ENCODE assay signal across 8 cellular contexts in the genomic region with DNA sequence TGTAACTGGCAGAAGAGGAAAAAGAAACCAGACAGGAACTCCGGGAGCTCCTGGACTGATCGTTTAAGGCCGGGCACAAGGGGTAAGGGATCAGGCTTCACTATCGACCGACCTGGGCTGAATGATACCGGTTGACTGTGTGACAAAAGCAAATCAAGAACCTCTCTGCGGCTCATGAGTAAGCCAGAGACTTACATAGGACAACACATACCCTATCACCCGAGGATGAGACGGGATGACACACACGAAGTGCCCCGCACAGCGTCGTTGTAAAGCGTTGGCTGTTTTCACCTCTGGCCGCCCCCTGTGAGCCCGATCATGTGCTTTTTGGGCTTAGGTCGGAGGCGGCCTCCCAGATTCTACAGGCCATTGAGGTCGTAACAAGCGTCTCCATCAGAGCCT. TPM values are rescaled to one million over a fixed set of nuclear protein-coding genes. Genes with fewer than 3 reads are reported as not detected.
DNase-seq lines count a peak whose midpoint lies in the region; ATAC-seq and FAIRE-seq lines count a peak whose summit lies in the region.

No MANE protein-coding gene starts in this region.

- peak overlapping the region; percentile 74 for H3K4me3 ChIP-seq in mononuclear cell (ENCODE audit: low read length)

- in situ Hi-C loops in ACHN (cut with HindIII; ENCODE audit: low pct_ligation_motif_present, low pct_unique_long_range_greater_than_20kb, low sequenced_read_pairs): no loop called here

- no peaks in the 10 kb centered on the region for H3K9me3 ChIP-seq in mononuclear cell (ENCODE audit: low read depth, low read length)

- peaks cover 37% of the 10 kb centered on the region for H3K4me1 ChIP-seq in mononuclear cell (ENCODE audit: insufficient read depth, low read length)

- H3K27me3 ChIP-seq in mononuclear cell (ENCODE audit: insufficient read depth, low read length): no peaks in the 10 kb centered on the region

- peak overlapping the region; percentile 63 for H3K27ac ChIP-seq in cingulate gyrus (ENCODE audit: low read depth, low read length)

- ATAC-seq in HG03175 (IDR thresholded peaks at IDR 0.05; ENCODE audit: unreplicated experiment) (peak; percentile 9), GM19452 (IDR thresholded peaks at IDR 0.05; ENCODE audit: unreplicated experiment) (no peak)

- FAIRE-seq in GM18507 (lab: Jason Lieb, UNC): peak; percentile 53

- DNase-seq in GM18507 (ENCODE audit: extremely low spot score, insufficient read length, low read depth): no peak
- peak; percentile 68 for DNase-seq in activated CD4-positive, CD25-positive, alpha-beta regulatory T cell treated with anti-CD3 and anti-CD28 coated beads, Interleukin-2, amount 50 U/mL, for 72 hours
- DNase-seq in stimulated activated CD8-positive, alpha-beta memory T cell treated with anti-CD3 and anti-CD28 coated beads, Interleukin-7, amount 100 ng/mL, for 4 hours (ENCODE audit: low read depth in 2 of 2): peak; percentile 65 to 67
- DNase-seq in ACHN: no peak

RNA-seq across cellular contexts. Expression of a gene that starts 0.7 kb away (rescaled TPM):
- 20.8 TPM for total RNA-seq in mononuclear cell

RNA-seq across cellular contexts. Expression of a gene that starts 31.4 kb away (rescaled TPM):
- 10.9 TPM for total RNA-seq in mononuclear cell

RNA-seq across cellular contexts. Expression of a gene that starts 32.9 kb away (rescaled TPM):
- total RNA-seq in mononuclear cell: 96.2 TPM

Comparison
In these comparisons a context has a peak if more than half of its experiments do, and no peak if none do; other contexts are left out.
1. DNase-seq: peak in activated CD4-positive, CD25-positive, alpha-beta regulatory T cell treated with anti-CD3 and anti-CD28 coated beads, Interleukin-2, amount 50 U/mL, for 72 hours (single experiment) and stimulated activated CD8-positive, alpha-beta memory T cell treated with anti-CD3 and anti-CD28 coated beads, Interleukin-7, amount 100 ng/mL, for 4 hours (2 of 2); none in GM18507 (single experiment) and ACHN (single experiment).